Comparison of ENCODE assay signal across 8 cellular contexts in genomic region chr7:129163875-129164544, GRCh38. TPM values are rescaled to one million over a fixed set of nuclear protein-coding genes. Genes with fewer than 3 reads are reported as not detected.
DNase-seq lines count a peak whose midpoint lies in the region; ATAC-seq, FAIRE-seq and TF ChIP-seq lines count a peak whose summit lies in the region.

No MANE protein-coding gene starts in this region.

- peak; percentile 59 to 60; a peak in 4 of 5 replicates for TF ChIP-seq RAD21 in A549 (conservative IDR thresholded peaks at IDR 0.05 in 1 of 2, IDR thresholded peaks at IDR 0.05 in 1 of 2)

- FAIRE-seq in A549 (lab: Jason Lieb, UNC): no peak

- H3K4me3 ChIP-seq in A549 (no peak overlapping the region), left lung (no peak overlapping the region)

- no peak for TF ChIP-seq POLR2A in A549 (IDR thresholded peaks at IDR 0.05; ENCODE audit: low read length)

- 56% methylated on average over 11 of the region's 11 CpGs for WGBS in A549 (ENCODE audit: missing lambda C conversion rate)

- ATAC-seq in A549 (peak in 1 of 2 experiments; percentile 77; a peak in 3 of 6 replicates), left lung (peak; percentile 54), GM21447 (IDR thresholded peaks at IDR 0.05; ENCODE audit: unreplicated experiment) (no peak), HG03457 (IDR thresholded peaks at IDR 0.05; ENCODE audit: unreplicated experiment) (no peak), GM21737 (IDR thresholded peaks at IDR 0.05; ENCODE audit: unreplicated experiment) (no peak)

- H3K9me3 ChIP-seq in A549 (no peaks in the 10 kb centered on the region), left lung (no peaks in the 10 kb centered on the region)

- no peak for TF ChIP-seq EP300 in A549 (IDR thresholded peaks at IDR 0.05)

- CTCF ChIA-PET in A549 (lab: Yijun Ruan, JAX): interaction anchor here (0.6 to 7.0 kb wide), 45 partner anchors 8 to 479 kb away, joined by 3 to 88 read pairs (median 4); partner anchors contain the start of genes SMO and TSPAN33

- peaks cover 14 to 88% of the 10 kb centered on the region in 2 donors for H3K27me3 ChIP-seq in left lung

- no peak overlapping the region for H3K4me2 ChIP-seq in A549

- POLR2A ChIA-PET in A549 (lab: Yijun Ruan, JAX): interaction anchor here (1.0 kb wide), 1 partner anchor 24 kb away, joined by 6 read pairs; the partner anchor contains the start of gene SMO

- intact Hi-C loops in left lung (cut with DNase I): loop anchor here in 1 of 2 donors (5.0 kb wide), 1 partner anchor 48 kb away; no protein-coding TSS in a partner anchor

- in situ Hi-C loops in G401 (cut with HindIII; ENCODE audit: low sequenced_read_pairs): no loop called here

- H3K36me3 ChIP-seq in left lung: no peaks in the 10 kb centered on the region

- H3K4me1 ChIP-seq in A549 (no peaks in the 10 kb centered on the region), left lung (peaks cover 0 to 6% of the 10 kb centered on the region in 2 donors)

- H3K27ac ChIP-seq in A549 (no peak overlapping the region), left lung (no peak overlapping the region)

- DNase-seq in A549 (ENCODE audit: low read depth in 1 of 2, low spot score in 1 of 2): peak; percentile 62 to 66
- DNase-seq in G401 (ENCODE audit: low spot score): peak; percentile 74
- peak; percentile 17 for DNase-seq in NCI-H2029 treated with DMSO at 0.1 percent for 48 hours (lab: John Stamatoyannopoulos, UW)
- DNase-seq in astrocyte of the hippocampus (ENCODE audit: low read depth, low spot score): peak; percentile 74
- DNase-seq in left lung: no peak

- TF ChIP-seq CTCF in A549 (IDR thresholded peaks at IDR 0.05) (peak; percentile 89), left lung (IDR thresholded peaks at IDR 0.05) (peak; percentile 66 to 81)

TF ChIP-seq in A549, 52 proteins besides CTCF, POLR2A, EP300 and RAD21:
- TF ChIP-seq SMC3 (IDR thresholded peaks at IDR 0.05): peak; percentile 71
- no peak for TF ChIP-seq RCOR1 (IDR thresholded peaks at IDR 0.05; ENCODE audit: low read depth, low read length)

RNA-seq across cellular contexts. Expression of gene TSPAN33, which starts 19.5 kb away (rescaled TPM):
- polyA plus RNA-seq in A549 (2011; rRNA removed) (9.1 and 12.3 TPM in 2 replicates), A549 (2017; fragmentation: RNase III; extraction: RNeasy Plus Mini Kit Qiagen cat#74134 plus additional on column Dnase treatment) (4.9 to 5.3 TPM (median 5.0 TPM) in 3 replicates)
- 7.9 and 9.7 TPM in 2 replicates for polyA plus RNA-seq in A549 (2012; cell fraction: cytosol; rRNA removed)
- polyA plus RNA-seq in A549 (2012; cell fraction: nucleus; rRNA removed): 5.5 and 6.7 TPM in 2 replicates
- polyA minus RNA-seq in A549 (2011; rRNA and poly(A)+ RNA removed): 17.1 and 21.8 TPM in 2 replicates
- total RNA-seq in G401 (2014; rRNA removed; shearing (Covaris generic)): 35.8 and 40.2 TPM in 2 replicates
- total RNA-seq in left lung: 1 to 10 TPM; 2.3 to 4.5 TPM

RNA-seq across cellular contexts. Expression of gene SMO, which starts 24.4 kb away (rescaled TPM):
- polyA plus RNA-seq in A549 (2011; rRNA removed) (11.8 and 16.2 TPM in 2 replicates), A549 (2017; fragmentation: RNase III; extraction: RNeasy Plus Mini Kit Qiagen cat#74134 plus additional on column Dnase treatment) (14.2 to 18.3 TPM (median 15.7 TPM) in 3 replicates)
- 20.0 and 27.9 TPM in 2 replicates for polyA plus RNA-seq in A549 (2012; cell fraction: cytosol; rRNA removed)
- polyA plus RNA-seq in A549 (2012; cell fraction: nucleus; rRNA removed): 48.2 and 50.7 TPM in 2 replicates
- polyA minus RNA-seq in A549 (2011; rRNA and poly(A)+ RNA removed): 56.6 and 59.9 TPM in 2 replicates
- 51.1 and 51.8 TPM in 2 replicates for total RNA-seq in G401 (2014; rRNA removed; shearing (Covaris generic))
- total RNA-seq in left lung: 10 to 100 TPM in 1 of 2 donors, 1 to 10 TPM in 1; 5.1 to 14.7 TPM

Comparison
In these comparisons a context has a peak if more than half of its experiments do, and no peak if none do; other contexts are left out.
1. DNase-seq: peak in A549 (2 of 2), G401 (single experiment), NCI-H2029 treated with DMSO at 0.1 percent for 48 hours (single experiment) and astrocyte of the hippocampus (single experiment); none in left lung (0 of 2).